18 cellular contexts compared by ENCODE assay signal in genomic region chr10:97090035-97090434, GRCh38.
"Had no signal": no experiment of that assay in that cellular context is flagged by ENCODE, and none has a peak within 500 bp of the region (broad histone marks: within the 10 kb centered on the region; RNA-seq: fewer than 3 reads in every experiment).

No MANE protein-coding gene starts in this region.

- H3K36me3 ChIP-seq: esophagus muscularis mucosa, gastroesophageal sphincter, neutrophil, right lobe of liver, transverse colon had no signal

- H3K4me3 Mint-ChIP-seq: immature natural killer cell; naive thymus-derived CD4-positive, alpha-beta T cell; stimulated activated effector memory CD8-positive, alpha-beta T cell treated with anti-CD3 and anti-CD28 coated beads, Interleukin-12 subunit alpha, Interleukin-12 subunit beta, amount 100 ng/mL, for 72 hours; stimulated activated naive CD8-positive, alpha-beta T cell treated with anti-CD3 and anti-CD28 coated beads, Interleukin-15, Interleukin-2, amounts not matched to agents 100 ng/mL and 50 ng/mL, for 24 hours had no signal

- H3K9me3 Mint-ChIP-seq: naive thymus-derived CD4-positive, alpha-beta T cell; stimulated activated effector memory CD8-positive, alpha-beta T cell treated with anti-CD3 and anti-CD28 coated beads, Interleukin-12 subunit alpha, Interleukin-12 subunit beta, amount 100 ng/mL, for 72 hours; stimulated activated naive CD8-positive, alpha-beta T cell treated with anti-CD3 and anti-CD28 coated beads, Interleukin-15, Interleukin-2, amounts not matched to agents 100 ng/mL and 50 ng/mL, for 24 hours had no signal

- H3K27ac ChIP-seq: epithelial cell of prostate, esophagus muscularis mucosa, gastroesophageal sphincter, neutrophil, psoas muscle, right lobe of liver, testis, transverse colon had no signal

- H3K27me3 ChIP-seq: right lobe of liver, testis had no signal

- H3K9me3 ChIP-seq: esophagus muscularis mucosa, gastroesophageal sphincter, neutrophil, psoas muscle, right lobe of liver, testis, transverse colon had no signal

- H3K27ac Mint-ChIP-seq: immature natural killer cell; naive thymus-derived CD4-positive, alpha-beta T cell; stimulated activated effector memory CD8-positive, alpha-beta T cell treated with anti-CD3 and anti-CD28 coated beads, Interleukin-12 subunit alpha, Interleukin-12 subunit beta, amount 100 ng/mL, for 72 hours; stimulated activated naive CD8-positive, alpha-beta T cell treated with anti-CD3 and anti-CD28 coated beads, Interleukin-15, Interleukin-2, amounts not matched to agents 100 ng/mL and 50 ng/mL, for 24 hours had no signal

- DNase-seq: effector memory CD4-positive, alpha-beta T cell; glutamatergic neuron; immature natural killer cell; left ventricle myocardium superior; naive thymus-derived CD4-positive, alpha-beta T cell; psoas muscle; retina; right lobe of liver; stimulated activated CD4-positive, alpha-beta T cell treated with anti-CD3 and anti-CD28 coated beads, Interleukin-4, amount 100 ng/mL, for 1 hour; stimulated activated CD8-positive, alpha-beta memory T cell treated with anti-CD3 and anti-CD28 coated beads, Interleukin-4, amount 100 ng/mL, for 48 hours; testis; transverse colon had no signal

- ATAC-seq: gastroesophageal sphincter; left ventricle myocardium superior; naive thymus-derived CD4-positive, alpha-beta T cell; right lobe of liver; stimulated activated effector memory CD8-positive, alpha-beta T cell treated with anti-CD3 and anti-CD28 coated beads, Interleukin-12 subunit alpha, Interleukin-12 subunit beta, amount 100 ng/mL, for 72 hours had no signal

- H3K36me3 Mint-ChIP-seq: naive thymus-derived CD4-positive, alpha-beta T cell; stimulated activated effector memory CD8-positive, alpha-beta T cell treated with anti-CD3 and anti-CD28 coated beads, Interleukin-12 subunit alpha, Interleukin-12 subunit beta, amount 100 ng/mL, for 72 hours had no signal

- H3K4me1 ChIP-seq: esophagus muscularis mucosa, gastroesophageal sphincter, psoas muscle, right lobe of liver, testis, transverse colon had no signal

- H3K4me3 ChIP-seq: esophagus muscularis mucosa, gastroesophageal sphincter, psoas muscle, right lobe of liver, testis, transverse colon had no signal
